ENCODE assay signal across 8 cellular contexts in the genomic region with DNA sequence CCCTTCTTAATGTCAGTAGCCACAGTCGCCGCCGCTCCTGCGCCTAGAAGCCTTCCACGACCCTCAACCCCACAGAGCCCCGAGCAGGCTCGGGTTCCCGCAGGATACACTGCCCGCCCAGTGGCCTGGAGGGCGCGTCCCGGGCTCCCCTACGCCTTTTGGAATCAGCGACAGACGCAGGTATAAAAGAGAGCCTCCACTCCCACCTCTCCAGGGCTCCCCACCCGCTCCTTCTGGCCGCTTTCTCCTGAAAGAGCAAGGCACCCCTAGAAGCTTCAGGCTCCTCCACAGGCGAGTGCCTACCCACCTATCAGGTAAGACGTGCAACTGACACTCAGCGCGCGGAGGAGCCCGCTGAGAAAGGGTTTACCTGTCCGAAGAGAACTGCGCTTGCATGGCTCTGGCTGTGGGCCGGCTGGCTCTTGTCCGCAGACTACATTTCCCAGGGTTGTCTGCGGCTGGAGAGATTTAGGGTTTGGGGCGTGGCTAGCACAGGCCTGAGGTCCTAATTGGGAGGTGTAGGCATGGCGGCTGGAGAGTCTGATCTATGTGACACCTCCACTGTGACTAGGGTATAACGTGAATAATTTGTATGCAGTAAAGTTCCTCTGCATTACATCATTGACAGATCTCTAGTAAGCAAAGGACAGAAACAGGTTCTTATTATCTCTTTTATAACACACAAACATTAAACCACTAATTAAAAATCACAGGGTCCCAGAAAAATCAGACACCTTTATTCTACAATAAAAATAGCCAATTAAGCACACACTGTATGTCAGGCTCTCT. TPM values are rescaled to one million over a fixed set of nuclear protein-coding genes. Genes with fewer than 3 reads are reported as not detected.
A peak's percentile ranks its signal among the peaks of the same experiment; 100 is the strongest.
DNase-seq lines count a peak whose midpoint lies in the region; ATAC-seq, FAIRE-seq and TF ChIP-seq lines count a peak whose summit lies in the region.

No MANE protein-coding gene starts in this region.

- H3K9me3 ChIP-seq in ectodermal cell (ENCODE audit: control insufficient read depth, low read length) (no peaks in the 10 kb centered on the region), HepG2 (ENCODE audit: low read length) (no peaks in the 10 kb centered on the region)

- no peak overlapping the region for H3K27ac ChIP-seq in ectodermal cell (ENCODE audit: insufficient read depth, low read depth, low read length, poor library complexity, severe bottlenecking)
- H3K27ac ChIP-seq in HepG2 (ENCODE audit: extremely low read length, insufficient read depth, low read length): no peak overlapping the region

- H3K4me1 ChIP-seq in ectodermal cell (ENCODE audit: control insufficient read depth, insufficient read depth, low read length) (no peaks in the 10 kb centered on the region), HepG2 (ENCODE audit: insufficient read depth, low read length) (peaks cover 16% of the 10 kb centered on the region; the same call in 1 of the 2 replicates)

- CTCF ChIA-PET in activated CD4-positive, alpha-beta memory T cell treated with anti-CD3 and anti-CD28 coated beads, Interleukin-2, amount 10 ng/mL, durations not matched to agents 7 days and 5 days (lab: Charles Lee): interaction anchor here (0.7 kb wide), 1 partner anchor 295 kb away, joined by 3 read pairs; no protein-coding TSS in a partner anchor
- CTCF ChIA-PET in HepG2 (lab: Yijun Ruan, JAX; ENCODE audit: low intra/inter-chr PET ratio, low total read pairs): no interaction called here

- TF ChIP-seq RAD21 in HepG2 (CRISPR knock-in tag; IDR thresholded peaks at IDR 0.05): no peak

- intact Hi-C loops in HepG2 (cut with micrococcal nuclease; ENCODE audit: unreplicated experiment): no loop called here

- peak overlapping the region; percentile 71 for H3K4me3 Mint-ChIP-seq in activated CD4-positive, alpha-beta memory T cell treated with anti-CD3 and anti-CD28 coated beads, Interleukin-2, amount 10 ng/mL, durations not matched to agents 7 days and 5 days

- no peak for TF ChIP-seq POLR2A in HepG2 (IDR thresholded peaks at IDR 0.05; ENCODE audit: insufficient read depth in 1 of 2, low read depth in 2 of 2, low read length in 2 of 2)

- ATAC-seq in GM21447 (IDR thresholded peaks at IDR 0.05; ENCODE audit: unreplicated experiment): peak; percentile 80
- peak; percentile 96 for ATAC-seq in HepG2
- ATAC-seq in HG03521 (IDR thresholded peaks at IDR 0.05; ENCODE audit: unreplicated experiment): no peak

- H3K4me1 Mint-ChIP-seq in activated CD4-positive, alpha-beta memory T cell treated with anti-CD3 and anti-CD28 coated beads, Interleukin-2, amount 10 ng/mL, durations not matched to agents 7 days and 5 days: peaks cover 18% of the 10 kb centered on the region

- no peaks in the 10 kb centered on the region for H3K27me3 Mint-ChIP-seq in activated CD4-positive, alpha-beta memory T cell treated with anti-CD3 and anti-CD28 coated beads, Interleukin-2, amount 10 ng/mL, durations not matched to agents 7 days and 5 days

- H2AFZ ChIP-seq in HepG2 (ENCODE audit: low read length): no peak overlapping the region

- peak; percentile 4 for DNase-seq in NCI-H2107 (lab: John Stamatoyannopoulos, UW)
- DNase-seq in activated CD4-positive, alpha-beta memory T cell treated with anti-CD3 and anti-CD28 coated beads, Interleukin-2, amount 10 ng/mL, durations not matched to agents 7 days and 5 days: peak; percentile 68
- DNase-seq in HepG2 (ENCODE audit: low spot score): peak; percentile 31
- peak; percentile 72 to 74 for DNase-seq in stimulated activated CD4-positive, alpha-beta T cell treated with anti-CD3 and anti-CD28 coated beads, Interleukin-2, amount 100 ng/mL, for 24 hours

- POLR2A ChIA-PET in activated CD4-positive, alpha-beta memory T cell treated with anti-CD3 and anti-CD28 coated beads, Interleukin-2, amount 10 ng/mL, durations not matched to agents 7 days and 5 days (lab: Charles Lee): no interaction called here
- POLR2A ChIA-PET in HepG2 (lab: Yijun Ruan, JAX): no interaction called here

- FAIRE-seq in A204.1 (lab: Jason Lieb, UNC) (peak; percentile 86), HepG2 (lab: Jason Lieb, UNC) (peak; percentile 56)

- TF ChIP-seq EP300 in HepG2 (IDR thresholded peaks at IDR 0.05; ENCODE audit: low read depth in 2 of 2, low read length in 2 of 2) (no peak), HepG2 (CRISPR knock-in tag; IDR thresholded peaks at IDR 0.05; ENCODE audit: borderline replicate concordance) (no peak)

- no peaks in the 10 kb centered on the region for H3K36me3 Mint-ChIP-seq in activated CD4-positive, alpha-beta memory T cell treated with anti-CD3 and anti-CD28 coated beads, Interleukin-2, amount 10 ng/mL, durations not matched to agents 7 days and 5 days (ENCODE audit: low read depth)

- no peak overlapping the region for H3K27ac Mint-ChIP-seq in activated CD4-positive, alpha-beta memory T cell treated with anti-CD3 and anti-CD28 coated beads, Interleukin-2, amount 10 ng/mL, durations not matched to agents 7 days and 5 days

- 0 to 1% methylated on average over 30 to 31 of the region's 31 CpGs for WGBS in ectodermal cell, 2 experiments
- WGBS in HepG2 (ENCODE audit: low lambda C conversion rate): 10% methylated on average over 15 of the region's 31 CpGs

- no peak for TF ChIP-seq CTCF in HepG2 (CRISPR knock-in tag; IDR thresholded peaks at IDR 0.05)

- no TSS peak for BruUV-seq in HepG2 (replicated peaks; lab: Mats Ljungman, UMichigan)

- no peaks in the 10 kb centered on the region for H4K20me1 ChIP-seq in HepG2 (ENCODE audit: insufficient read depth, low read length)

- H3K36me3 ChIP-seq in ectodermal cell (ENCODE audit: control insufficient read depth, insufficient read depth, low read length): no peaks in the 10 kb centered on the region
- H3K36me3 ChIP-seq in HepG2 (replicated peaks in 1 of 2; ENCODE audit: control insufficient read depth in 1 of 2, insufficient read depth in 2 of 2, low read length in 2 of 2): no peaks in the 10 kb centered on the region

- peak overlapping the region; percentile 71 for H3K4me2 ChIP-seq in HepG2 (ENCODE audit: low read depth, low read length)

- no peaks in the 10 kb centered on the region for H3K79me2 ChIP-seq in HepG2 (ENCODE audit: insufficient read depth, low read length)

- H3K9ac ChIP-seq in HepG2 (ENCODE audit: insufficient read depth, low read depth, low read length): peak overlapping the region; percentile 36; the same call in 1 of the 2 replicates

- in situ Hi-C loops in HepG2 (cut with HindIII; ENCODE audit: extremely low pct_ligation_motif_present, low pct_unique_long_range_greater_than_20kb): no loop called here

- peak overlapping the region; percentile 79 for H3K4me3 ChIP-seq in ectodermal cell (ENCODE audit: insufficient read depth, low read depth, low read length)
- peak overlapping the region; percentile 57 to 69 (median 59) for H3K4me3 ChIP-seq in HepG2 (replicated peaks in 1 of 3; ENCODE audit: insufficient read depth in 1 of 3, low read depth in 2 of 3, low read length in 3 of 3)

- H3K27me3 ChIP-seq in ectodermal cell (ENCODE audit: control insufficient read depth, insufficient read depth, low read length, poor library complexity, severe bottlenecking) (peaks cover 13% of the 10 kb centered on the region), HepG2 (ENCODE audit: control insufficient read depth in 1 of 2, insufficient read depth in 2 of 2, low read length in 2 of 2) (peaks cover 0 to 8% of the 10 kb centered on the region in 2 experiments)

- no peaks in the 10 kb centered on the region for H3K9me3 Mint-ChIP-seq in activated CD4-positive, alpha-beta memory T cell treated with anti-CD3 and anti-CD28 coated beads, Interleukin-2, amount 10 ng/mL, durations not matched to agents 7 days and 5 days

TF ChIP-seq in HepG2, 621 proteins besides CTCF, POLR2A, EP300 and RAD21 (continues in another document):
- TF ChIP-seq IRF2 (CRISPR knock-in tag; IDR thresholded peaks at IDR 0.05): peak; percentile 21; the same call in 1 of the 2 replicates
- no peak for TF ChIP-seq RFX5 (IDR thresholded peaks at IDR 0.05; ENCODE audit: low read depth, low read length)
- 0 out of 2 replicates have a peak, but pooled peaks have one; percentile 52 for TF ChIP-seq SAFB2 (CRISPR knock-in tag; IDR thresholded peaks at IDR 0.05; ENCODE audit: borderline replicate concordance, low read depth)
- TF ChIP-seq ZBTB38 (CRISPR knock-in tag; IDR thresholded peaks at IDR 0.05): 0 out of 2 replicates have a peak, but pooled peaks have one; percentile 25
- TF ChIP-seq GABPB1 (CRISPR knock-in tag; IDR thresholded peaks at IDR 0.05): peak; percentile 58
- TF ChIP-seq HCFC1 (IDR thresholded peaks at IDR 0.05; ENCODE audit: low read depth, low read length): peak; percentile 62; the same call in 1 of the 2 replicates
- 0 out of 2 replicates have a peak, but pooled peaks have one; percentile 20 for TF ChIP-seq ESRRA (CRISPR knock-in tag; IDR thresholded peaks at IDR 0.05; ENCODE audit: low read depth)

RNA-seq across cellular contexts. Expression of a gene that starts 13.5 kb away (rescaled TPM):
- total RNA-seq in activated CD4-positive, alpha-beta memory T cell treated with anti-CD3 and anti-CD28 coated beads, Interleukin-2, amount 10 ng/mL, durations not matched to agents 7 days and 5 days: 1 to 10 TPM; 1.3 to 1.6 TPM
- polyA plus RNA-seq in ectodermal cell (2013, experiment 1 of 4): 13.9 TPM
- 12.0 TPM for polyA plus RNA-seq in ectodermal cell (2013, experiment 2 of 4)
- 12.7 TPM for polyA plus RNA-seq in ectodermal cell (2013, experiment 3 of 4)
- 15.2 TPM for polyA plus RNA-seq in ectodermal cell (2013, experiment 4 of 4)
- 1.7 and 2.7 TPM in 2 replicates for total RNA-seq in HepG2 (2016; rRNA removed; fragmentation: Illumina TruSeq; extraction: Trizol)
- 0.62 and 0.71 TPM in 2 replicates for total RNA-seq in HepG2 (2016; cell fraction: cytosol; rRNA removed; fragmentation: Illumina TruSeq; extraction: Trizol; ENCODE audit: low read depth)
- total RNA-seq in HepG2 (2016; cell fraction: insoluble cytoplasmic fraction; rRNA removed; fragmentation: Illumina TruSeq; extraction: Trizol): 1.7 and 2.1 TPM in 2 replicates
- total RNA-seq in HepG2 (2016; cell fraction: membrane; rRNA removed; fragmentation: Illumina TruSeq; extraction: Trizol): 0.90 and 1.5 TPM in 2 replicates
- total RNA-seq in HepG2 (2016; cell fraction: nucleus; rRNA removed; fragmentation: Illumina TruSeq; extraction: Trizol): 1.7 TPM in 2 replicates
- polyA plus RNA-seq in HepG2 (2011; rRNA removed): 0.78 and 0.97 TPM in 2 replicates
- polyA plus RNA-seq in HepG2 (2011; cell fraction: cytosol; rRNA removed): 0.31 and 0.87 TPM in 2 replicates
- 0.31 and 0.74 TPM in 2 replicates for polyA plus RNA-seq in HepG2 (2011; cell fraction: nucleus; rRNA removed)
- polyA plus RNA-seq in HepG2 (2012): 0.71 and 1.2 TPM in 2 replicates
- polyA plus RNA-seq in HepG2 (2016; cell fraction: cytosol; fragmentation: Illumina TruSeq; extraction: Trizol; ENCODE audit: low read depth): 0.26 and 0.46 TPM in 2 replicates
- 2.1 and 3.1 TPM in 2 replicates for polyA plus RNA-seq in HepG2 (2016; cell fraction: insoluble cytoplasmic fraction; fragmentation: Illumina TruSeq; extraction: Trizol; ENCODE audit: low read depth)
- polyA plus RNA-seq in HepG2 (2016; cell fraction: membrane; fragmentation: Illumina TruSeq; extraction: Trizol; ENCODE audit: low read depth): 0.80 and 1.0 TPM in 2 replicates
- polyA plus RNA-seq in HepG2 (2016; cell fraction: nucleus; fragmentation: Illumina TruSeq; extraction: Trizol; ENCODE audit: insufficient read depth, low read depth): 3.8 and 3.9 TPM in 2 replicates
- 0.21 and 0.52 TPM in 2 replicates for polyA minus RNA-seq in HepG2 (2011; rRNA and poly(A)+ RNA removed; ENCODE audit: low replicate concordance)
- polyA minus RNA-seq in HepG2 (2011; cell fraction: cytosol; rRNA and poly(A)+ RNA removed): 0.18 and 0.99 TPM in 2 replicates
- polyA minus RNA-seq in HepG2 (2011; cell fraction: nucleus; rRNA and poly(A)+ RNA removed): 0.64 and 1.1 TPM in 2 replicates

Comparison
In these comparisons a context has a peak if more than half of its experiments do, and no peak if none do; other contexts are left out.
1. DNase-seq: peak in every context shown above with its lines; median percentile 73 in stimulated activated CD4-positive, alpha-beta T cell treated with anti-CD3 and anti-CD28 coated beads, Interleukin-2, amount 100 ng/mL, for 24 hours; 68 in activated CD4-positive, alpha-beta memory T cell treated with anti-CD3 and anti-CD28 coated beads, Interleukin-2, amount 10 ng/mL, durations not matched to agents 7 days and 5 days; 31 in HepG2; 4 in NCI-H2107.